8 cellular contexts compared by ENCODE assay signal in the genomic region with DNA sequence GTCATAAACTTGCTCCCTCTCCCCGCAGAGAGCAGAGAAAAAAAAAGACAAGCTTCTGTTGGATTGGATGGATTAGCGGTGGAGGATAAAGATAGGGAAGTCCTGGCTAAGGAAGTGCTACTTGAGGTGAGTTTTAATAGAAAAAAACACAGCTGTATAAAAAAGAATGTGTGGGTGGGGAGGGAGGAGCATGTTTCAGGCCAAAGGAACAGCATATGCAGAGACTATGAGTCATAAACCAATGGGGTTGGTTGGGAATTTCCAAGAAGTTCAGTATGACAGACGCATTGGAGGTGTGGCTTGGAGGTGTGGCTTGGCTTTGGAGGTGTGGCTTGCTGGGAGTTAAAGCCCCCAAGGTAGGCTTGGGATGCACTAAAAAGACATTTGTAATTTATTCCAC.
DNase-seq lines count a peak whose midpoint lies in the region; ATAC-seq and TF ChIP-seq lines count a peak whose summit lies in the region.

No MANE protein-coding gene starts in this region.

- WGBS in mesenchymal stem cell, result 61% methylated on average over 2 of the region's 3 CpGs

- H2AK5ac ChIP-seq in mesenchymal stem cell (ENCODE audit: low read length, severe bottlenecking), result no peak overlapping the region

- no peaks in the 10 kb centered on the region for H4K20me1 ChIP-seq in DND-41 (ENCODE audit: insufficient read depth, low read length)

- no peak overlapping the region for H4K8ac ChIP-seq in mesenchymal stem cell (ENCODE audit: low read length)

- TF ChIP-seq CTCF in DND-41 (IDR thresholded peaks at IDR 0.05; ENCODE audit: borderline replicate concordance, extremely low read depth, low read length, poor library complexity, severe bottlenecking) (no peak), dorsolateral prefrontal cortex (IDR thresholded peaks at IDR 0.05 in 54 of 56, conservative IDR thresholded peaks at IDR 0.05 in 2 of 56; ENCODE audit: low read depth in 1 of 56, partially characterized antibody in 56 of 56) (no peak)

- no peak overlapping the region for H2BK120ac ChIP-seq in mesenchymal stem cell (ENCODE audit: low read depth, low read length)

- no peak overlapping the region for H2BK15ac ChIP-seq in mesenchymal stem cell (ENCODE audit: low read depth, poor library complexity, severe bottlenecking)

- ATAC-seq in DND-41 (ENCODE audit: insufficient read depth, low read depth), result peak; percentile 79
- peak; percentile 97 for ATAC-seq in GM21447 (IDR thresholded peaks at IDR 0.05; ENCODE audit: unreplicated experiment)
- peak; percentile 80 for ATAC-seq in HG03571 (IDR thresholded peaks at IDR 0.05; ENCODE audit: unreplicated experiment)

- no peak overlapping the region for H2BK5ac ChIP-seq in mesenchymal stem cell (ENCODE audit: low read depth, low read length, poor library complexity, severe bottlenecking)

- H3K27me3 ChIP-seq in DND-41 (ENCODE audit: insufficient read depth, low read length, poor library complexity) (peaks cover 10% of the 10 kb centered on the region), mesenchymal stem cell (ENCODE audit: control insufficient read depth in 1 of 2, insufficient read depth in 1 of 2, low read length in 2 of 2) (no peaks in the 10 kb centered on the region), dorsolateral prefrontal cortex (no peaks in the 10 kb centered on the region)

- no peak overlapping the region for H2BK12ac ChIP-seq in mesenchymal stem cell (ENCODE audit: low read length in 2 of 2)

- H3K36me3 ChIP-seq in DND-41 (ENCODE audit: insufficient read depth, low read length) (no peaks in the 10 kb centered on the region), mesenchymal stem cell (ENCODE audit: control insufficient read depth in 1 of 2, insufficient read depth in 2 of 2, low read depth in 1 of 2, low read length in 2 of 2) (no peaks in the 10 kb centered on the region)

- DNase-seq in DND-41, result peak; percentile 12
- DNase-seq in activated CD8-positive, alpha-beta memory T cell treated with anti-CD3 and anti-CD28 coated beads, Interleukin-2, amount 50 U/mL, for 24 hours (ENCODE audit: extremely low read depth), result peak; percentile 10
- DNase-seq in mesenchymal stem cell, result peak; percentile 82
- DNase-seq in DMS114 treated with DMSO at 0.1 percent for 48 hours (lab: John Stamatoyannopoulos, UW; ENCODE audit: unreplicated experiment), result no peak
- DNase-seq in dorsolateral prefrontal cortex, result no peak
- no peak for DNase-seq in NCI-H82 (lab: John Stamatoyannopoulos, UW)

- H3K14ac ChIP-seq in mesenchymal stem cell (ENCODE audit: low read length in 2 of 2), result no peak overlapping the region

- H3K4me3 ChIP-seq in DND-41 (ENCODE audit: low read depth in 1 of 2, low read length in 2 of 2), result no peak overlapping the region
- no peak overlapping the region for H3K4me3 ChIP-seq in mesenchymal stem cell (ENCODE audit: insufficient read depth in 1 of 2, low read depth in 1 of 2, low read length in 2 of 2)
- H3K4me3 ChIP-seq in dorsolateral prefrontal cortex, result no peak overlapping the region

- H3K27ac ChIP-seq in DND-41 (ENCODE audit: low read length), result no peak overlapping the region
- H3K27ac ChIP-seq in mesenchymal stem cell (ENCODE audit: low read length, poor library complexity, severe bottlenecking), result peak overlapping the region; percentile 38
- H3K27ac ChIP-seq in dorsolateral prefrontal cortex, result no peak overlapping the region

- H4K91ac ChIP-seq in mesenchymal stem cell (ENCODE audit: low read length), result no peak overlapping the region

- H3K9ac ChIP-seq in DND-41 (ENCODE audit: low read depth, low read length) (no peak overlapping the region), mesenchymal stem cell (ENCODE audit: low read length) (no peak overlapping the region)

- no peak overlapping the region for H3K18ac ChIP-seq in mesenchymal stem cell (ENCODE audit: low read depth in 1 of 2, low read length in 2 of 2)

- no peak overlapping the region for H3K4me2 ChIP-seq in DND-41 (ENCODE audit: insufficient read depth, low read length)
- no peak overlapping the region for H3K4me2 ChIP-seq in mesenchymal stem cell (ENCODE audit: low read length, poor library complexity, severe bottlenecking)

- no peaks in the 10 kb centered on the region for H3K79me2 ChIP-seq in DND-41 (ENCODE audit: insufficient read depth, low read length)

- H3K4ac ChIP-seq in mesenchymal stem cell (ENCODE audit: low read depth in 1 of 2, low read length in 2 of 2), result no peak overlapping the region

- H3K79me1 ChIP-seq in mesenchymal stem cell (replicated peaks; ENCODE audit: low read length, poor library complexity, severe bottlenecking), result no peaks in the 10 kb centered on the region

- H2AFZ ChIP-seq in DND-41 (ENCODE audit: low read depth, low read length) (no peak overlapping the region), mesenchymal stem cell (ENCODE audit: low read depth, low read length) (no peak overlapping the region)

- intact Hi-C loops in dorsolateral prefrontal cortex (cut with DNase I), result no loop called here

- H3K23ac ChIP-seq in mesenchymal stem cell (ENCODE audit: low read length in 2 of 2), result no peak overlapping the region

- H3K9me3 ChIP-seq in DND-41 (ENCODE audit: insufficient read depth, low read length, severe bottlenecking), result no peaks in the 10 kb centered on the region
- no peaks in the 10 kb centered on the region for H3K9me3 ChIP-seq in mesenchymal stem cell (ENCODE audit: control insufficient read depth, low read length)

- H3K4me1 ChIP-seq in DND-41 (ENCODE audit: insufficient read depth, low read length) (no peaks in the 10 kb centered on the region), mesenchymal stem cell (ENCODE audit: control insufficient read depth, insufficient read depth, low read depth, low read length) (no peaks in the 10 kb centered on the region)

Comparison
In these comparisons a context has a peak if more than half of its experiments do, and no peak if none do; other contexts are left out.
1. DNase-seq: peak in DND-41 (single experiment), activated CD8-positive, alpha-beta memory T cell treated with anti-CD3 and anti-CD28 coated beads, Interleukin-2, amount 50 U/mL, for 24 hours (single experiment) and mesenchymal stem cell (single experiment); none in DMS114 treated with DMSO at 0.1 percent for 48 hours (single experiment), dorsolateral prefrontal cortex (0 of 10) and NCI-H82 (single experiment).
2. Peak in every context shown above with its lines, with median percentiles within 50 percentile points of each other: ATAC-seq.